ENCODE assay signal across 8 cellular contexts in genomic region chr1:66925944-66926343, GRCh38. TPM values are rescaled to one million over a fixed set of nuclear protein-coding genes. Genes with fewer than 3 reads are reported as not detected.
DNase-seq lines count a peak whose midpoint lies in the region; ATAC-seq and TF ChIP-seq lines count a peak whose summit lies in the region.

No MANE protein-coding gene starts in this region.

- H3K9me3 Mint-ChIP-seq in nephron progenitor cell = peaks cover 2% of the 10 kb centered on the region

- WGBS in SK-N-SH (ENCODE audit: low lambda C conversion rate) = 7% methylated on average over 9 of the region's 9 CpGs

- H3K36me3 Mint-ChIP-seq in nephron progenitor cell (ENCODE audit: low read depth) = peaks cover 18% of the 10 kb centered on the region

- POLR2A ChIA-PET in SK-N-SH (lab: Yijun Ruan, JAX) (interaction anchor here (1.1 kb wide), 1 partner anchor 128 kb away, joined by 3 read pairs; the partner anchor contains the start of gene SLC35D1), PC-3 (lab: Charles Lee; ENCODE audit: unreplicated experiment) (no interaction called here)

- CTCF ChIA-PET in SK-N-SH (lab: Yijun Ruan, JAX) = interaction anchor here (1.0 to 1.7 kb wide), 2 partner anchors 70 to 160 kb away, joined by 3 to 9 read pairs; no protein-coding TSS in a partner anchor
- CTCF ChIA-PET in PC-3 (lab: Charles Lee) = no interaction called here

- H3K9me3 ChIP-seq in SK-N-SH (no peaks in the 10 kb centered on the region), PC-3 (ENCODE audit: low read length) (no peaks in the 10 kb centered on the region)
- no peaks in the 10 kb centered on the region for H3K9me3 ChIP-seq in effector memory CD4-positive, alpha-beta T cell (ENCODE audit: control insufficient read depth, low read length)

- ATAC-seq in SK-N-SH treated with all-trans-retinoic acid at 6 μM for 48 hours = no peak
- no peak for ATAC-seq in PC-3
- ATAC-seq in GM18868 (IDR thresholded peaks at IDR 0.05; ENCODE audit: unreplicated experiment) = no peak
- no peak for ATAC-seq in GM18520 (IDR thresholded peaks at IDR 0.05; ENCODE audit: unreplicated experiment)

- no peaks in the 10 kb centered on the region for H3K27me3 ChIP-seq in SK-N-SH (ENCODE audit: insufficient read depth)
- no peaks in the 10 kb centered on the region for H3K27me3 ChIP-seq in PC-3 (ENCODE audit: low read length)
- H3K27me3 ChIP-seq in effector memory CD4-positive, alpha-beta T cell (replicated peaks; ENCODE audit: control insufficient read depth, insufficient read depth, low read length, poor library complexity, severe bottlenecking) = no peaks in the 10 kb centered on the region

- peak overlapping the region; percentile 94 for H3K9ac ChIP-seq in SK-N-SH
- peak overlapping the region; percentile 70 for H3K9ac ChIP-seq in PC-3 (ENCODE audit: low read length)

- peaks cover 20% of the 10 kb centered on the region for H3F3A ChIP-seq in SK-N-SH (replicated peaks; ENCODE audit: insufficient read depth)
- H3F3A ChIP-seq in PC-3 (ENCODE audit: low read length, unreplicated experiment) = no peaks in the 10 kb centered on the region

- H3K27me3 Mint-ChIP-seq in nephron progenitor cell (ENCODE audit: low read depth, poor library complexity) = peaks cover 2% of the 10 kb centered on the region

- H3K79me2 ChIP-seq in SK-N-SH (ENCODE audit: insufficient read depth) (peaks cover 79% of the 10 kb centered on the region), PC-3 (ENCODE audit: low read length) (peaks cover 55% of the 10 kb centered on the region)

- H3K4me3 ChIP-seq in SK-N-SH (ENCODE audit: low read depth in 2 of 2, low read length in 1 of 2) = peak overlapping the region; percentile 69 to 94
- H3K4me3 ChIP-seq in PC-3 (ENCODE audit: low read length) = peak overlapping the region; percentile 75
- H3K4me3 ChIP-seq in effector memory CD4-positive, alpha-beta T cell (ENCODE audit: insufficient read depth, low read depth, low read length, poor library complexity, severe bottlenecking) = peak overlapping the region; percentile 87

- TF ChIP-seq RAD21 in SK-N-SH (IDR thresholded peaks at IDR 0.05; ENCODE audit: low read length) = no peak

- H3K9me2 ChIP-seq in SK-N-SH = no peaks in the 10 kb centered on the region
- H3K9me2 ChIP-seq in PC-3 (replicated peaks; ENCODE audit: low read length) = no peaks in the 10 kb centered on the region

- no peak for TF ChIP-seq EP300 in SK-N-SH (IDR thresholded peaks at IDR 0.05; ENCODE audit: borderline replicate concordance in 1 of 2, low read depth in 1 of 2, low read length in 1 of 2)

- peak; percentile 27 for DNase-seq in SK-N-SH
- DNase-seq in PC-3 = no peak
- DNase-seq in effector memory CD4-positive, alpha-beta T cell = no peak
- peak; percentile 32 for DNase-seq in nephron progenitor cell
- no peak for DNase-seq in activated gamma-delta T cell (lab: John Stamatoyannopoulos, UW)

- H3K27ac ChIP-seq in SK-N-SH (ENCODE audit: low read depth in 2 of 2, low read length in 1 of 2) (peak overlapping the region; percentile 91 to 99), PC-3 (ENCODE audit: low read length) (0 out of 2 replicates have a peak overlapping the region, but pooled peaks have one; percentile 58)
- H3K27ac ChIP-seq in effector memory CD4-positive, alpha-beta T cell (ENCODE audit: insufficient read depth, low read length, poor library complexity, severe bottlenecking) = peak overlapping the region; percentile 97

- peaks cover 50% of the 10 kb centered on the region for H3K4me1 Mint-ChIP-seq in nephron progenitor cell

- peaks cover 16 to 24% of the 10 kb centered on the region in 2 experiments for H3K36me3 ChIP-seq in SK-N-SH (replicated peaks in 1 of 2; ENCODE audit: control insufficient read depth in 1 of 2, insufficient read depth in 2 of 2, low read length in 1 of 2)
- H3K36me3 ChIP-seq in PC-3 (ENCODE audit: low read depth, low read length) = no peaks in the 10 kb centered on the region
- no peaks in the 10 kb centered on the region for H3K36me3 ChIP-seq in effector memory CD4-positive, alpha-beta T cell (ENCODE audit: control insufficient read depth, insufficient read depth, low read length)

- H2AFZ ChIP-seq in SK-N-SH (ENCODE audit: low read depth) (peak overlapping the region; percentile 15; the same call in 1 of the 2 replicates), PC-3 (ENCODE audit: low read length) (peak overlapping the region; percentile 82)

- peak overlapping the region; percentile 89 for H3K4me3 Mint-ChIP-seq in nephron progenitor cell

- no peak for TF ChIP-seq CTCF in SK-N-SH (IDR thresholded peaks at IDR 0.05)
- TF ChIP-seq CTCF in PC-3 (conservative IDR thresholded peaks at IDR 0.05; ENCODE audit: low read depth, low read length) = no peak
- TF ChIP-seq CTCF in nephron progenitor cell (IDR thresholded peaks at IDR 0.05) = no peak

- BruUV-seq in PC-3 (replicated peaks; lab: Mats Ljungman, UMichigan) = no TSS peak

- H3K4me1 ChIP-seq in SK-N-SH (ENCODE audit: control insufficient read depth in 1 of 2, insufficient read depth in 2 of 2, low read depth in 1 of 2, low read length in 1 of 2) (peaks cover 7 to 19% of the 10 kb centered on the region in 2 experiments; a peak in 2 of 4 replicates), PC-3 (ENCODE audit: insufficient read depth, low read length) (peaks cover 29% of the 10 kb centered on the region)
- peaks cover 10% of the 10 kb centered on the region for H3K4me1 ChIP-seq in effector memory CD4-positive, alpha-beta T cell (ENCODE audit: control insufficient read depth, insufficient read depth, low read length, poor library complexity, severe bottlenecking)

- H3K27ac Mint-ChIP-seq in nephron progenitor cell = peak overlapping the region; percentile 99

- H3K4me2 ChIP-seq in SK-N-SH (peak overlapping the region; percentile 87), PC-3 (ENCODE audit: low read length) (peak overlapping the region; percentile 96)

- H4K20me1 ChIP-seq in SK-N-SH (ENCODE audit: insufficient read depth) (peaks cover 4% of the 10 kb centered on the region; the same call in 1 of the 2 replicates), PC-3 (ENCODE audit: low read length) (no peaks in the 10 kb centered on the region)

- intact Hi-C loops in PC-3 (cut with micrococcal nuclease) = no loop called here

TF ChIP-seq in SK-N-SH, 30 proteins besides CTCF, POLR2A, EP300 and RAD21:
- TF ChIP-seq USF1 (IDR thresholded peaks at IDR 0.05; ENCODE audit: borderline replicate concordance, low read depth) (no peak), EZH2phosphoT487 (IDR thresholded peaks at IDR 0.05; ENCODE audit: borderline replicate concordance, low read depth) (no peak), RFX5 (IDR thresholded peaks at IDR 0.05; ENCODE audit: low read length) (no peak), TAF1 (IDR thresholded peaks at IDR 0.05; ENCODE audit: borderline replicate concordance, low read depth, low read length) (no peak), SIN3A (IDR thresholded peaks at IDR 0.05; ENCODE audit: borderline replicate concordance, low read depth, low read length) (no peak)

TF ChIP-seq in SK-N-SH treated with all-trans-retinoic acid at 6 μM for 48 hours, 23 proteins besides CTCF, POLR2A, EP300 and RAD21 (continues in another document):
- TF ChIP-seq SNAI2 (CRISPR knock-in tag; IDR thresholded peaks at IDR 0.05) (no peak), CSRNP3 (CRISPR knock-in tag; IDR thresholded peaks at IDR 0.05) (no peak), PATZ1 (CRISPR knock-in tag; IDR thresholded peaks at IDR 0.05; ENCODE audit: borderline replicate concordance) (no peak), TOX (CRISPR knock-in tag; IDR thresholded peaks at IDR 0.05; ENCODE audit: borderline replicate concordance) (no peak)

RNA-seq across cellular contexts. Expression of gene MIER1, which starts 1.2 kb away (rescaled TPM):
- 4.4 and 5.5 TPM in 2 replicates for polyA plus RNA-seq in SK-N-SH (2012; rRNA removed)
- 6.7 and 8.4 TPM in 2 replicates for polyA plus RNA-seq in SK-N-SH (2012; cell fraction: cytosol; rRNA removed)
- polyA plus RNA-seq in SK-N-SH (2012; cell fraction: nucleus; rRNA removed) = 2.4 and 5.8 TPM in 2 replicates
- total RNA-seq in PC-3 (2014; rRNA removed) = 11.5 and 11.8 TPM in 2 replicates

RNA-seq across cellular contexts. Expression of gene DNAI4, which starts 1.3 kb away (rescaled TPM):
- 1.3 and 1.9 TPM in 2 replicates for polyA plus RNA-seq in SK-N-SH (2012; rRNA removed)
- polyA plus RNA-seq in SK-N-SH (2012; cell fraction: cytosol; rRNA removed) = 2.1 and 2.9 TPM in 2 replicates
- 1.0 and 2.8 TPM in 2 replicates for polyA plus RNA-seq in SK-N-SH (2012; cell fraction: nucleus; rRNA removed)
- total RNA-seq in PC-3 (2014; rRNA removed) = 0.46 and 1.6 TPM in 2 replicates

Comparison
In these comparisons a context has a peak if more than half of its experiments do, and no peak if none do; other contexts are left out.
1. DNase-seq: peak in SK-N-SH (single experiment) and nephron progenitor cell (single experiment); none in PC-3 (single experiment), effector memory CD4-positive, alpha-beta T cell (0 of 3) and activated gamma-delta T cell (single experiment).
2. Peak in every context shown above with its lines, with median percentiles within 50 percentile points of each other: H3K27ac ChIP-seq and H3K4me3 ChIP-seq.